9 cellular contexts compared by ENCODE assay signal in the genomic region with DNA sequence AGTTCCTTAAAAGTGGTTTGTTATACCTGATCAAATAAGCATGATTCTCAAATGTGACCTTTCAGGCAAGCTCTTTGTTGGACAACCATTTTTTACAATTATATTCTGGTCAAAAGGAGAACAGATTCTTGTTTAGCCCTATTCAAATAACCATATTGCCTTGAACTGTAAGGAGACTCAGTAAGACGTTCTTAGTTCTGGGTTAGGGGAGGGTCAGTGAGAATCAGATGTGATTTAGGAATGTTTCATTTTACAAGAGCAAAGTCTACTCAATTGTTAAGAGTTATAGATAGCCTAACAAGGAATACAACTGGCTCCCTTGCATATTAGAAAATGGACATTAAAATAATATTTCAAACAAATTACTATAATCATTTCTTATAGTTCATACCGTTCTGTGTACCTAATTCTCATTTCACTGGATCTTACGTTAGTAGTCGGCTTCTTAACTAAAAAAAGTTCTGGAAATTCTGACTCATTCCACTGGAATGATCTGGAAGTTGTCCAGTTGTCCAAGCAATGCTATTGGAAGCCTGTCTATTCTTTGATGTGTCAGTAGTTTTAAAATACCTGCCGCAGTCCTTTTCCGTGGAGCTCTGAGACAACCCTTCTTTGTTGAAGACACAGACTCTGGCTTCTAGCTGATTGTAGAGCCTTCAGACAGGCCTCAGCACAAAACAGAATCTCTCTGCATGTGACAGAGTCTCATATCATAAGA.
DNase-seq lines count a peak whose midpoint lies in the region; TF ChIP-seq lines count a peak whose summit lies in the region.
"Had no signal": no experiment of that assay in that cellular context is flagged by ENCODE, and none has a peak within 500 bp of the region (broad histone marks: within the 10 kb centered on the region; RNA-seq: fewer than 3 reads in every experiment).

No MANE protein-coding gene starts in this region.

- H3K4me3 Mint-ChIP-seq in nephron progenitor cell, result no peak overlapping the region
- H3K4me3 Mint-ChIP-seq: CD4-positive, alpha-beta memory T cell had no signal

- no peaks in the 10 kb centered on the region for H3K27me3 Mint-ChIP-seq in nephron progenitor cell (ENCODE audit: low read depth, poor library complexity)
- H3K27me3 Mint-ChIP-seq: CD4-positive, alpha-beta memory T cell had no signal

- in situ Hi-C loops in SK-MEL-5 (cut with HindIII; ENCODE audit: low pct_unique_long_range_greater_than_20kb, low sequenced_read_pairs), result no loop called here

- H3K27ac Mint-ChIP-seq in nephron progenitor cell, result peak overlapping the region; percentile 73
- H3K27ac Mint-ChIP-seq: CD4-positive, alpha-beta memory T cell had no signal

- DNase-seq in AG08395 (ENCODE audit: low spot score) (peak; percentile 73), SK-MEL-5 (ENCODE audit: low read depth, low spot score) (peak; percentile 78), fibroblast of the conjunctiva (ENCODE audit: low read depth) (peak; percentile 77), nephron progenitor cell (no peak), NCI-H1694 treated with DMSO at 0.1 percent for 48 hours (lab: John Stamatoyannopoulos, UW) (no peak), NCI-H1436 treated with DMSO at 0.1 percent for 48 hours (lab: John Stamatoyannopoulos, UW) (no peak), H7 (no peak)
- no peak for DNase-seq in activated CD4-positive, CD25-positive, alpha-beta regulatory T cell (lab: John Stamatoyannopoulos, UW)
- DNase-seq: CD4-positive, alpha-beta memory T cell had no signal

- H3K9me3 Mint-ChIP-seq in nephron progenitor cell, result peaks cover 12% of the 10 kb centered on the region
- H3K9me3 Mint-ChIP-seq: CD4-positive, alpha-beta memory T cell had no signal

- no peak for TF ChIP-seq CTCF in nephron progenitor cell (IDR thresholded peaks at IDR 0.05)

- peaks cover 10% of the 10 kb centered on the region for H3K4me1 Mint-ChIP-seq in nephron progenitor cell
- H3K4me1 Mint-ChIP-seq: CD4-positive, alpha-beta memory T cell had no signal

- H3K36me3 Mint-ChIP-seq in nephron progenitor cell (ENCODE audit: low read depth), result peaks cover 27% of the 10 kb centered on the region

- H3K27me3 ChIP-seq in H7 (ENCODE audit: control insufficient read depth, insufficient read depth, low read length), result no peaks in the 10 kb centered on the region

- H3K4me3 ChIP-seq in H7 (ENCODE audit: insufficient read depth, low read depth, low read length), result no peak overlapping the region

- H3K36me3 ChIP-seq in H7 (replicated peaks; ENCODE audit: control insufficient read depth, insufficient read depth, low read length), result no peaks in the 10 kb centered on the region

Comparison
In these comparisons a context has a peak if more than half of its experiments do, and no peak if none do; other contexts are left out.
1. DNase-seq: peak in AG08395 (single experiment), SK-MEL-5 (single experiment) and fibroblast of the conjunctiva (single experiment); none in nephron progenitor cell (single experiment), activated CD4-positive, CD25-positive, alpha-beta regulatory T cell (0 of 4), NCI-H1694 treated with DMSO at 0.1 percent for 48 hours (single experiment), NCI-H1436 treated with DMSO at 0.1 percent for 48 hours (single experiment) and H7 (single experiment).